1 cellular context compared by ENCODE assay signal in the genomic region with DNA sequence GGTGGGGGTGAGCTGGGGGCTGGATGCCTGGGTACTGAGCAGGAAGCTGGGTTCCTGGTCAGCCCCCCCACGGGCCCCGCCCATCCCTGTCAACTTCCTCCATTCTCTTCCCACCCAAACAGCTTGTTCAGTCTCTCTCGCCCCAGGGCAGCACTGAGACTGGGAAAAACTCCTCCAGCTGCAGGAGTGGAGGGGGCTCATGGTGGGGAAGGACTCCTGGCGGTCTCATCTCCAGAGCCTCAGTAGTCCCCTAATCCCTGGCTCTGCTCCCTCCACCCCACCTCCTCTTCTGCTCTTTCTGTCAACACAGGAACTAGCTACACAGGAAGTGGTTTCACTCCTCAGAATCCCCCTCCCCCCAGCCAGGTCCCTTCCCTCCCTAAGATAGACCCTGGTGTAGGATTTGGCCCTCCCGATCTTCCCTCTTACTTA.
A peak's percentile ranks its signal among the peaks of the same experiment; 100 is the strongest.
TF ChIP-seq lines count a peak whose summit lies in the region.

A gene with protein sequence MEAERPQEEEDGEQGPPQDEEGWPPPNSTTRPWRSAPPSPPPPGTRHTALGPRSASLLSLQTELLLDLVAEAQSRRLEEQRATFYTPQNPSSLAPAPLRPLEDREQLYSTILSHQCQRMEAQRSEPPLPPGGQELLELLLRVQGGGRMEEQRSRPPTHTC (minus strand): TSS at position 36 of the 432 bp plus-strand sequence. CDS start 130 bp downstream, outside the sequence.

TF ChIP-seq in K562, 482 proteins besides CTCF, POLR2A, EP300 and RAD21 (continued from another document and continues in another):
- no peak for TF ChIP-seq GTF2A2 (tag; IDR thresholded peaks at IDR 0.05)
- TF ChIP-seq FOXP1 (CRISPR knock-in tag; IDR thresholded peaks at IDR 0.05), result no peak
- TF ChIP-seq PHF20 (IDR thresholded peaks at IDR 0.05; ENCODE audit: partially characterized antibody), result peak; percentile 46
- no peak for TF ChIP-seq ZNF121 (CRISPR knock-in tag; conservative IDR thresholded peaks at IDR 0.05)
- TF ChIP-seq MYBL2 (IDR thresholded peaks at IDR 0.05; ENCODE audit: low read depth), result no peak; the same call in 1 of the 2 replicates
- TF ChIP-seq MYBL2 (CRISPR knock-in tag; IDR thresholded peaks at IDR 0.05; ENCODE audit: borderline replicate concordance), result no peak
- TF ChIP-seq MTF1 (CRISPR knock-in tag; IDR thresholded peaks at IDR 0.05; ENCODE audit: borderline replicate concordance), result no peak
- TF ChIP-seq SAFB (IDR thresholded peaks at IDR 0.05; ENCODE audit: borderline replicate concordance, low read depth, low read length), result no peak
- no peak for TF ChIP-seq ZNF668 (CRISPR knock-in tag; IDR thresholded peaks at IDR 0.05)
- TF ChIP-seq NR2C1 (IDR thresholded peaks at IDR 0.05), result peak; percentile 89
- TF ChIP-seq NR2C1 (tag; IDR thresholded peaks at IDR 0.05), result peak; percentile 92
- TF ChIP-seq RHOXF2B (CRISPR knock-in tag; conservative IDR thresholded peaks at IDR 0.05), result peak; percentile 66; the same call in 1 of the 2 replicates
- TF ChIP-seq, protein P1, sequence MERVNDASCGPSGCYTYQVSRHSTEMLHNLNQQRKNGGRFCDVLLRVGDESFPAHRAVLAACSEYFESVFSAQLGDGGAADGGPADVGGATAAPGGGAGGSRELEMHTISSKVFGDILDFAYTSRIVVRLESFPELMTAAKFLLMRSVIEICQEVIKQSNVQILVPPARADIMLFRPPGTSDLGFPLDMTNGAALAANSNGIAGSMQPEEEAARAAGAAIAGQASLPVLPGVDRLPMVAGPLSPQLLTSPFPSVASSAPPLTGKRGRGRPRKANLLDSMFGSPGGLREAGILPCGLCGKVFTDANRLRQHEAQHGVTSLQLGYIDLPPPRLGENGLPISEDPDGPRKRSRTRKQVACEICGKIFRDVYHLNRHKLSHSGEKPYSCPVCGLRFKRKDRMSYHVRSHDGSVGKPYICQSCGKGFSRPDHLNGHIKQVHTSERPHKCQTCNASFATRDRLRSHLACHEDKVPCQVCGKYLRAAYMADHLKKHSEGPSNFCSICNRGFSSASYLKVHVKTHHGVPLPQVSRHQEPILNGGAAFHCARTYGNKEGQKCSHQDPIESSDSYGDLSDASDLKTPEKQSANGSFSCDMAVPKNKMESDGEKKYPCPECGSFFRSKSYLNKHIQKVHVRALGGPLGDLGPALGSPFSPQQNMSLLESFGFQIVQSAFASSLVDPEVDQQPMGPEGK (CRISPR knock-in tag; IDR thresholded peaks at IDR 0.05; ENCODE audit: borderline replicate concordance), result no peak
- TF ChIP-seq, protein P2, sequence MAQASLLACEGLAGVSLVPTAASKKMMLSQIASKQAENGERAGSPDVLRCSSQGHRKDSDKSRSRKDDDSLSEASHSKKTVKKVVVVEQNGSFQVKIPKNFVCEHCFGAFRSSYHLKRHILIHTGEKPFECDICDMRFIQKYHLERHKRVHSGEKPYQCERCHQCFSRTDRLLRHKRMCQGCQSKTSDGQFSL (CRISPR knock-in tag; IDR thresholded peaks at IDR 0.05), result peak; percentile 93
- TF ChIP-seq, protein P2 (tag; IDR thresholded peaks at IDR 0.05), result peak in 1 of 2 experiments; percentile 78; a peak in 2 of 4 replicates
- TF ChIP-seq ZFP30 (CRISPR knock-in tag; IDR thresholded peaks at IDR 0.05; ENCODE audit: borderline replicate concordance), result no peak
- TF ChIP-seq, protein P3, sequence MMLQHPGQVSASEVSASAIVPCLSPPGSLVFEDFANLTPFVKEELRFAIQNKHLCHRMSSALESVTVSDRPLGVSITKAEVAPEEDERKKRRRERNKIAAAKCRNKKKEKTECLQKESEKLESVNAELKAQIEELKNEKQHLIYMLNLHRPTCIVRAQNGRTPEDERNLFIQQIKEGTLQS (IDR thresholded peaks at IDR 0.05), result no peak
- TF ChIP-seq, protein P3 (CRISPR knock-in tag; conservative IDR thresholded peaks at IDR 0.05), result no peak
- TF ChIP-seq ZNF445 (CRISPR knock-in tag; IDR thresholded peaks at IDR 0.05; ENCODE audit: low read depth), result no peak
- TF ChIP-seq FOXK2 (conservative IDR thresholded peaks at IDR 0.05 in 1 of 2, IDR thresholded peaks at IDR 0.05 in 1 of 2; ENCODE audit: low read depth in 2 of 2), result peak; percentile 89 to 96
- no peak for TF ChIP-seq SMARCC2 (IDR thresholded peaks at IDR 0.05; ENCODE audit: low read depth)
- TF ChIP-seq PURB (CRISPR knock-in tag; IDR thresholded peaks at IDR 0.05; ENCODE audit: low read depth), result no peak
- TF ChIP-seq, protein P4, sequence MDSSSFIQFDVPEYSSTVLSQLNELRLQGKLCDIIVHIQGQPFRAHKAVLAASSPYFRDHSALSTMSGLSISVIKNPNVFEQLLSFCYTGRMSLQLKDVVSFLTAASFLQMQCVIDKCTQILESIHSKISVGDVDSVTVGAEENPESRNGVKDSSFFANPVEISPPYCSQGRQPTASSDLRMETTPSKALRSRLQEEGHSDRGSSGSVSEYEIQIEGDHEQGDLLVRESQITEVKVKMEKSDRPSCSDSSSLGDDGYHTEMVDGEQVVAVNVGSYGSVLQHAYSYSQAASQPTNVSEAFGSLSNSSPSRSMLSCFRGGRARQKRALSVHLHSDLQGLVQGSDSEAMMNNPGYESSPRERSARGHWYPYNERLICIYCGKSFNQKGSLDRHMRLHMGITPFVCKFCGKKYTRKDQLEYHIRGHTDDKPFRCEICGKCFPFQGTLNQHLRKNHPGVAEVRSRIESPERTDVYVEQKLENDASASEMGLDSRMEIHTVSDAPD (CRISPR knock-in tag; IDR thresholded peaks at IDR 0.05), result no peak
- TF ChIP-seq, protein P5, sequence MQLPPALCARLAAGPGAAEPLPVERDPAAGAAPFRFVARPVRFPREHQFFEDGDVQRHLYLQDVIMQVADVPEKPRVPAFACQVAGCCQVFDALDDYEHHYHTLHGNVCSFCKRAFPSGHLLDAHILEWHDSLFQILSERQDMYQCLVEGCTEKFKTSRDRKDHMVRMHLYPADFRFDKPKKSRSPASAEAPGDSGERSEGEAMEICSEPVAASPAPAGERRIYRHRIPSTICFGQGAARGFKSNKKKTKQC (CRISPR knock-in tag; IDR thresholded peaks at IDR 0.05), result no peak
- TF ChIP-seq ELF2 (CRISPR knock-in tag; IDR thresholded peaks at IDR 0.05), result no peak
- TF ChIP-seq SRSF9 (IDR thresholded peaks at IDR 0.05; ENCODE audit: borderline replicate concordance, low read depth, low read length), result no peak
- TF ChIP-seq RBBP5 (IDR thresholded peaks at IDR 0.05; ENCODE audit: borderline replicate concordance, insufficient read depth, low read length, poor library complexity, severe bottlenecking), result no peak
- no peak for TF ChIP-seq ZNF316 (IDR thresholded peaks at IDR 0.05)
- TF ChIP-seq NCOA2 (IDR thresholded peaks at IDR 0.05; ENCODE audit: partially characterized antibody in 2 of 2), result no peak
- no peak for TF ChIP-seq GABPB2 (CRISPR knock-in tag; conservative IDR thresholded peaks at IDR 0.05)
- TF ChIP-seq MECOM (CRISPR knock-in tag; IDR thresholded peaks at IDR 0.05), result no peak
- no peak for TF ChIP-seq SNRNP70 (optimal IDR thresholded peaks at IDR 0.05; ENCODE audit: low read depth, low read length)
- TF ChIP-seq, protein P6, sequence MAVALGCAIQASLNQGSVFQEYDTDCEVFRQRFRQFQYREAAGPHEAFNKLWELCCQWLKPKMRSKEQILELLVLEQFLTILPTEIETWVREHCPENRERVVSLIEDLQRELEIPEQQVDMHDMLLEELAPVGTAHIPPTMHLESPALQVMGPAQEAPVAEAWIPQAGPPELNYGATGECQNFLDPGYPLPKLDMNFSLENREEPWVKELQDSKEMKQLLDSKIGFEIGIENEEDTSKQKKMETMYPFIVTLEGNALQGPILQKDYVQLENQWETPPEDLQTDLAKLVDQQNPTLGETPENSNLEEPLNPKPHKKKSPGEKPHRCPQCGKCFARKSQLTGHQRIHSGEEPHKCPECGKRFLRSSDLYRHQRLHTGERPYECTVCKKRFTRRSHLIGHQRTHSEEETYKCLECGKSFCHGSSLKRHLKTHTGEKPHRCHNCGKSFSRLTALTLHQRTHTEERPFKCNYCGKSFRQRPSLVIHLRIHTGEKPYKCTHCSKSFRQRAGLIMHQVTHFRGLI (CRISPR knock-in tag; IDR thresholded peaks at IDR 0.05), result no peak
- 0 out of 2 replicates have a peak, but pooled peaks have one; percentile 22 for TF ChIP-seq GATAD2A (IDR thresholded peaks at IDR 0.05)
- no peak for TF ChIP-seq SMC3 (conservative IDR thresholded peaks at IDR 0.05; ENCODE audit: insufficient read depth, low read depth, low read length)
- no peak for TF ChIP-seq ZKSCAN8 (CRISPR knock-in tag; IDR thresholded peaks at IDR 0.05)
- peak in 1 of 2 experiments; percentile 80; a peak in 2 of 4 replicates for TF ChIP-seq FOXA3 (CRISPR knock-in tag; conservative IDR thresholded peaks at IDR 0.05 in 1 of 2, IDR thresholded peaks at IDR 0.05 in 1 of 2)
- TF ChIP-seq, protein P7, sequence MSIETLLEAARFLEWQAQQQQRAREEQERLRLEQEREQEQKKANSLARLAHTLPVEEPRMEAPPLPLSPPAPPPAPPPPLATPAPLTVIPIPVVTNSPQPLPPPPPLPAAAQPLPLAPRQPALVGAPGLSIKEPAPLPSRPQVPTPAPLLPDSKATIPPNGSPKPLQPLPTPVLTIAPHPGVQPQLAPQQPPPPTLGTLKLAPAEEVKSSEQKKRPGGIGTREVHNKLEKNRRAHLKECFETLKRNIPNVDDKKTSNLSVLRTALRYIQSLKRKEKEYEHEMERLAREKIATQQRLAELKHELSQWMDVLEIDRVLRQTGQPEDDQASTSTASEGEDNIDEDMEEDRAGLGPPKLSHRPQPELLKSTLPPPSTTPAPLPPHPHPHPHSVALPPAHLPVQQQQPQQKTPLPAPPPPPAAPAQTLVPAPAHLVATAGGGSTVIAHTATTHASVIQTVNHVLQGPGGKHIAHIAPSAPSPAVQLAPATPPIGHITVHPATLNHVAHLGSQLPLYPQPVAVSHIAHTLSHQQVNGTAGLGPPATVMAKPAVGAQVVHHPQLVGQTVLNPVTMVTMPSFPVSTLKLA (conservative IDR thresholded peaks at IDR 0.05), result peak; percentile 23 to 57; a peak in 2 of 4 replicates
- TF ChIP-seq HDGF (IDR thresholded peaks at IDR 0.05), result no peak
- TF ChIP-seq, protein P8, sequence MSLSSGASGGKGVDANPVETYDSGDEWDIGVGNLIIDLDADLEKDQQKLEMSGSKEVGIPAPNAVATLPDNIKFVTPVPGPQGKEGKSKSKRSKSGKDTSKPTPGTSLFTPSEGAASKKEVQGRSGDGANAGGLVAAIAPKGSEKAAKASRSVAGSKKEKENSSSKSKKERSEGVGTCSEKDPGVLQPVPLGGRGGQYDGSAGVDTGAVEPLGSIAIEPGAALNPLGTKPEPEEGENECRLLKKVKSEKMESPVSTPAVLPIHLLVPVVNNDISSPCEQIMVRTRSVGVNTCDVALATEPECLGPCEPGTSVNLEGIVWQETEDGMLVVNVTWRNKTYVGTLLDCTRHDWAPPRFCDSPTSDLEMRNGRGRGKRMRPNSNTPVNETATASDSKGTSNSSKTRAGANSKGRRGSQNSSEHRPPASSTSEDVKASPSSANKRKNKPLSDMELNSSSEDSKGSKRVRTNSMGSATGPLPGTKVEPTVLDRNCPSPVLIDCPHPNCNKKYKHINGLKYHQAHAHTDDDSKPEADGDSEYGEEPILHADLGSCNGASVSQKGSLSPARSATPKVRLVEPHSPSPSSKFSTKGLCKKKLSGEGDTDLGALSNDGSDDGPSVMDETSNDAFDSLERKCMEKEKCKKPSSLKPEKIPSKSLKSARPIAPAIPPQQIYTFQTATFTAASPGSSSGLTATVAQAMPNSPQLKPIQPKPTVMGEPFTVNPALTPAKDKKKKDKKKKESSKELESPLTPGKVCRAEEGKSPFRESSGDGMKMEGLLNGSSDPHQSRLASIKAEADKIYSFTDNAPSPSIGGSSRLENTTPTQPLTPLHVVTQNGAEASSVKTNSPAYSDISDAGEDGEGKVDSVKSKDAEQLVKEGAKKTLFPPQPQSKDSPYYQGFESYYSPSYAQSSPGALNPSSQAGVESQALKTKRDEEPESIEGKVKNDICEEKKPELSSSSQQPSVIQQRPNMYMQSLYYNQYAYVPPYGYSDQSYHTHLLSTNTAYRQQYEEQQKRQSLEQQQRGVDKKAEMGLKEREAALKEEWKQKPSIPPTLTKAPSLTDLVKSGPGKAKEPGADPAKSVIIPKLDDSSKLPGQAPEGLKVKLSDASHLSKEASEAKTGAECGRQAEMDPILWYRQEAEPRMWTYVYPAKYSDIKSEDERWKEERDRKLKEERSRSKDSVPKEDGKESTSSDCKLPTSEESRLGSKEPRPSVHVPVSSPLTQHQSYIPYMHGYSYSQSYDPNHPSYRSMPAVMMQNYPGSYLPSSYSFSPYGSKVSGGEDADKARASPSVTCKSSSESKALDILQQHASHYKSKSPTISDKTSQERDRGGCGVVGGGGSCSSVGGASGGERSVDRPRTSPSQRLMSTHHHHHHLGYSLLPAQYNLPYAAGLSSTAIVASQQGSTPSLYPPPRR (CRISPR knock-in tag; IDR thresholded peaks at IDR 0.05; ENCODE audit: borderline replicate concordance), result no peak
- TF ChIP-seq ZNF274 (IDR thresholded peaks at IDR 0.05; ENCODE audit: borderline replicate concordance, low read depth, low read length), result no peak
- TF ChIP-seq TOE1 (IDR thresholded peaks at IDR 0.05; ENCODE audit: borderline replicate concordance), result no peak
- TF ChIP-seq TOE1 (CRISPR knock-in tag; IDR thresholded peaks at IDR 0.05; ENCODE audit: borderline replicate concordance, low read depth), result no peak
- TF ChIP-seq LCOR (CRISPR knock-in tag; IDR thresholded peaks at IDR 0.05), result peak; percentile 15; the same call in 1 of the 2 replicates
- TF ChIP-seq, protein P9, sequence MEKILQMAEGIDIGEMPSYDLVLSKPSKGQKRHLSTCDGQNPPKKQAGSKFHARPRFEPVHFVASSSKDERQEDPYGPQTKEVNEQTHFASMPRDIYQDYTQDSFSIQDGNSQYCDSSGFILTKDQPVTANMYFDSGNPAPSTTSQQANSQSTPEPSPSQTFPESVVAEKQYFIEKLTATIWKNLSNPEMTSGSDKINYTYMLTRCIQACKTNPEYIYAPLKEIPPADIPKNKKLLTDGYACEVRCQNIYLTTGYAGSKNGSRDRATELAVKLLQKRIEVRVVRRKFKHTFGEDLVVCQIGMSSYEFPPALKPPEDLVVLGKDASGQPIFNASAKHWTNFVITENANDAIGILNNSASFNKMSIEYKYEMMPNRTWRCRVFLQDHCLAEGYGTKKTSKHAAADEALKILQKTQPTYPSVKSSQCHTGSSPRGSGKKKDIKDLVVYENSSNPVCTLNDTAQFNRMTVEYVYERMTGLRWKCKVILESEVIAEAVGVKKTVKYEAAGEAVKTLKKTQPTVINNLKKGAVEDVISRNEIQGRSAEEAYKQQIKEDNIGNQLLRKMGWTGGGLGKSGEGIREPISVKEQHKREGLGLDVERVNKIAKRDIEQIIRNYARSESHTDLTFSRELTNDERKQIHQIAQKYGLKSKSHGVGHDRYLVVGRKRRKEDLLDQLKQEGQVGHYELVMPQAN (IDR thresholded peaks at IDR 0.05; ENCODE audit: borderline replicate concordance), result no peak
- TF ChIP-seq NR4A1 (CRISPR knock-in tag; IDR thresholded peaks at IDR 0.05), result 0 out of 2 replicates have a peak, but pooled peaks have one; percentile 13
- TF ChIP-seq NR4A1 (tag; IDR thresholded peaks at IDR 0.05), result no peak
- peak; percentile 35; the same call in 1 of the 2 replicates for TF ChIP-seq NCOR1 (IDR thresholded peaks at IDR 0.05)
- TF ChIP-seq POLR2AphosphoS5 (IDR thresholded peaks at IDR 0.05; ENCODE audit: control insufficient read depth, insufficient read depth, low read depth, low read length), result peak; percentile 54; the same call in 1 of the 2 replicates
- TF ChIP-seq TGIF2 (CRISPR knock-in tag; IDR thresholded peaks at IDR 0.05), result no peak
- TF ChIP-seq RBM34 (IDR thresholded peaks at IDR 0.05; ENCODE audit: borderline replicate concordance, insufficient read depth, low read length), result no peak
